ENCODE assay signal across 16 cellular contexts in the genomic region with DNA sequence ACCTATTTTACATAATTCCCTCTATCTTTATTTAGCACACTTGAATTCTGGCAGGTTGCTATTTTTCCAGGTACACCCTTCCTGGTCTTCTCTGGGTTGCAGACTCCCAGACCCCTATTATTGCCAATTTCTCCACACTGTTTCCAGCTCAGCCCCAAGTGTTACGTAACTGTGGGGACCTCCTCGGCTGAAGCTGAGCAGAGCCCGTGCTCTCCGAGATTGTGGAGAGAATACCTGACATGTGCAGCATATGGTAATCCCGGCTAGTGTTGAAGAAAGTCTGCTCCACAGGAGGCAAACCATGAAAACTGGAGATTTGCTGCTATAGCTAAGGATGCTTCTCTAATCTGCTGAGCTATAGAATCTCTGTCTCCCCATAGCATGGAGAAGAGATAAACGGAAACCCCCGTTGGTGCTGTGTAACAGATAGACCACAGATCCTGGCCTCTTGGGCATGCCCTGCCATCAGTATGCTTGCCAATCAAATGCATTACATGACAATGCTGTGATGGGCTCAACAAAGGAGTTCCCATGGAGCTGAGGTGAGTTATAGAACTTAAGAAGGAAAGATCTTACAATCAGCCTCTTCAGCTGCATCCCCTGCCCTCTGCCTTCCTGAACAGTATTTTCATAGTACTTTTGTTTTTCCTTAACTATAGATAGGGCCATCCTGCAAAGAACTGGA.
DNase-seq lines count a peak whose midpoint lies in the region; ATAC-seq, FAIRE-seq and TF ChIP-seq lines count a peak whose summit lies in the region.
"Had no signal": no experiment of that assay in that cellular context is flagged by ENCODE, and none has a peak within 500 bp of the region (broad histone marks: within the 10 kb centered on the region; RNA-seq: fewer than 3 reads in every experiment).

No MANE protein-coding gene starts in this region.

- intact Hi-C loops in left colon (cut with DNase I, micrococcal nuclease), result no loop called here

- H3K4me1 Mint-ChIP-seq in IgD-negative memory B cell (peaks cover 0 to 6% (median 2%) of the 10 kb centered on the region in 3 donors), memory B cell (peaks cover 10% of the 10 kb centered on the region)

- no peak overlapping the region for H3K23ac ChIP-seq in H1 (ENCODE audit: insufficient read length)

- no peaks in the 10 kb centered on the region for H3K23me2 ChIP-seq in H1 (ENCODE audit: low read depth, low read length)

- H2AFZ ChIP-seq in H1 (ENCODE audit: low read length) (no peak overlapping the region), smooth muscle cell (ENCODE audit: low read depth) (no peak overlapping the region)

- peak overlapping the region in 2 of 3 donors; percentile 9 to 83 for H3K27ac Mint-ChIP-seq in IgD-negative memory B cell
- peak overlapping the region; percentile 18 for H3K27ac Mint-ChIP-seq in memory B cell

- H3K79me2 ChIP-seq in H1 (ENCODE audit: control insufficient read depth in 1 of 2, insufficient read depth in 2 of 2, low read length in 2 of 2) (no peaks in the 10 kb centered on the region), smooth muscle cell (ENCODE audit: low read depth) (no peaks in the 10 kb centered on the region)

- POLR2A ChIA-PET in H1 (lab: Charles Lee; ENCODE audit: partially characterized antibody), result no interaction called here

- TF ChIP-seq CTCF in H1 (IDR thresholded peaks at IDR 0.05; ENCODE audit: control extremely low read depth in 1 of 3, insufficient read depth in 1 of 3, low read depth in 1 of 3, low read length in 3 of 3), result no peak
- no peak for TF ChIP-seq CTCF in smooth muscle cell (IDR thresholded peaks at IDR 0.05; ENCODE audit: borderline replicate concordance, insufficient read depth, poor library complexity, severe bottlenecking)

- H3K4me1 ChIP-seq in H1 (replicated peaks in 1 of 4; ENCODE audit: control insufficient read depth in 3 of 4, insufficient read depth in 4 of 4, low read length in 3 of 4), result 0 out of 7 replicates have a peak, but pooled peaks cover 0 to 7% (median 2%) of the 10 kb centered on the region in 4 experiments
- no peaks in the 10 kb centered on the region for H3K4me1 ChIP-seq in smooth muscle cell (ENCODE audit: low read depth)
- H3K4me1 ChIP-seq: A549, HAP-1 had no signal

- peaks cover 0 to 3% (median 0%) of the 10 kb centered on the region in 3 donors for H3K9me3 Mint-ChIP-seq in IgD-negative memory B cell
- no peaks in the 10 kb centered on the region for H3K9me3 Mint-ChIP-seq in memory B cell

- no peak overlapping the region for H2BK15ac ChIP-seq in H1 (ENCODE audit: low read length)

- no peak overlapping the region for H4K8ac ChIP-seq in H1 (ENCODE audit: extremely low read depth, insufficient read depth, low read length)

- no peaks in the 10 kb centered on the region for H3K9me3 ChIP-seq in H1 (ENCODE audit: insufficient read depth in 2 of 2, low read depth in 1 of 2, low read length in 1 of 2)
- H3K9me3 ChIP-seq in smooth muscle cell (replicated peaks; ENCODE audit: low read depth), result no peaks in the 10 kb centered on the region
- H3K9me3 ChIP-seq: A549, BE2C, Caco-2, HAP-1 had no signal

- no peak overlapping the region for H4K5ac ChIP-seq in H1 (ENCODE audit: insufficient read length, low read depth, low read length)

- H4K20me1 ChIP-seq in H1 (replicated peaks in 1 of 2; ENCODE audit: control insufficient read depth in 1 of 2, insufficient read depth in 2 of 2, low read length in 2 of 2) (no peaks in the 10 kb centered on the region), smooth muscle cell (ENCODE audit: low read depth) (no peaks in the 10 kb centered on the region)

- no peak overlapping the region for H4K91ac ChIP-seq in H1 (replicated peaks; ENCODE audit: insufficient read length, low read length)

- H2BK120ac ChIP-seq in H1 (replicated peaks; ENCODE audit: low read depth, low read length), result no peak overlapping the region

- no peak overlapping the region for H3K56ac ChIP-seq in H1 (replicated peaks; ENCODE audit: insufficient read length, low read depth, low read length)

- no peak overlapping the region for H3K14ac ChIP-seq in H1 (ENCODE audit: insufficient read length)

- peak; percentile 58 for DNase-seq in G401 (ENCODE audit: low spot score)
- DNase-seq in H1 (ENCODE audit: low read depth in 1 of 2, low spot score in 2 of 2), result no peak
- no peak for DNase-seq in memory B cell (ENCODE audit: low spot score in 2 of 2)
- no peak for DNase-seq in smooth muscle cell (lab: John Stamatoyannopoulos, UW; ENCODE audit: unreplicated experiment)
- DNase-seq in left colon, result no peak
- DNase-seq: BE2C; Caco-2; CD4-positive, alpha-beta memory T cell; DND-41; GF-D8; GOT3 had no signal

- CTCF ChIA-PET in H1 (lab: Charles Lee; ENCODE audit: partially characterized antibody), result no interaction called here

- H3F3A ChIP-seq in smooth muscle cell (ENCODE audit: low read depth), result no peaks in the 10 kb centered on the region

- no peak overlapping the region for H2BK12ac ChIP-seq in H1 (ENCODE audit: low read depth, low read length)

- FAIRE-seq in H1 (lab: Jason Lieb, UNC), result no peak
- FAIRE-seq: A549 had no signal

- H3K9ac ChIP-seq in H1 (replicated peaks in 1 of 4; ENCODE audit: extremely low read depth in 1 of 4, low read depth in 3 of 4, low read length in 3 of 4) (no peak overlapping the region), smooth muscle cell (ENCODE audit: low read depth) (no peak overlapping the region)

- in situ Hi-C loops in G401 (cut with HindIII; ENCODE audit: low sequenced_read_pairs), result no loop called here

- no peak for ATAC-seq in memory B cell (ENCODE audit: low read depth)
- ATAC-seq in GM21529 (IDR thresholded peaks at IDR 0.05; ENCODE audit: unreplicated experiment), result no peak
- no peak for ATAC-seq in left colon
- ATAC-seq: A549 had no signal

- H3K4me2 ChIP-seq in H1 (ENCODE audit: insufficient read depth in 1 of 2, low read depth in 2 of 2, low read length in 2 of 2), result peak overlapping the region in 1 of 2 experiments; percentile 20; a peak in 1 of 4 replicates
- H3K4me2 ChIP-seq in smooth muscle cell, result no peak overlapping the region
- H3K4me2 ChIP-seq: A549 had no signal

- H2AK5ac ChIP-seq in H1 (ENCODE audit: low read depth, low read length), result no peak overlapping the region

- H2BK5ac ChIP-seq in H1 (ENCODE audit: low read depth, low read length), result no peak overlapping the region

- H3K36me3 ChIP-seq in H1 (ENCODE audit: control insufficient read depth in 2 of 4, insufficient read depth in 4 of 4, low read length in 3 of 4), result no peaks in the 10 kb centered on the region
- no peaks in the 10 kb centered on the region for H3K36me3 ChIP-seq in smooth muscle cell (ENCODE audit: low read depth)
- H3K36me3 ChIP-seq: BE2C, HAP-1 had no signal

- H3K36me3 Mint-ChIP-seq in IgD-negative memory B cell (peaks cover 16% of the 10 kb centered on the region), memory B cell (peaks cover 71% of the 10 kb centered on the region)

- TF ChIP-seq EP300 in H1 (IDR thresholded peaks at IDR 0.05; ENCODE audit: borderline replicate concordance in 1 of 2, low read depth in 2 of 2, low read length in 2 of 2), result no peak

- H3K4me3 Mint-ChIP-seq in IgD-negative memory B cell (no peak overlapping the region), memory B cell (no peak overlapping the region)
- H3K4me3 Mint-ChIP-seq: CD4-positive, alpha-beta memory T cell had no signal

- 98% methylated on average over 7 of the region's 7 CpGs; no CpG with 5 or more reads in 1 of the 2 experiments for WGBS in H1 (ENCODE audit: extremely low coverage in 1 of 2, insufficient coverage in 1 of 2, insufficient read length in 1 of 2, insufficient replicate concordance in 2 of 2, low coverage in 1 of 2, low lambda C conversion rate in 2 of 2, missing lambda C conversion rate in 1 of 2), 2 experiments
- WGBS in smooth muscle cell (ENCODE audit: low lambda C conversion rate), result 94% methylated on average over 7 of the region's 7 CpGs

- no peak for TF ChIP-seq RAD21 in H1 (IDR thresholded peaks at IDR 0.05 in 1 of 2, conservative IDR thresholded peaks at IDR 0.05 in 1 of 2; ENCODE audit: low read depth in 2 of 2, low read length in 2 of 2)

- H3K4me3 ChIP-seq in H1 (ENCODE audit: extremely low read depth in 1 of 4, insufficient read depth in 2 of 4, low read depth in 3 of 4, low read length in 4 of 4), result no peak overlapping the region
- no peak overlapping the region for H3K4me3 ChIP-seq in smooth muscle cell
- H3K4me3 ChIP-seq: A549, HAP-1 had no signal

- no peak overlapping the region for H3K4ac ChIP-seq in H1 (replicated peaks; ENCODE audit: insufficient read length, low read depth, low read length)

- no peak overlapping the region for H3K18ac ChIP-seq in H1 (ENCODE audit: extremely low read depth, low read length)

- H3K27me3 ChIP-seq in H1 (replicated peaks in 1 of 4; ENCODE audit: control insufficient read depth in 3 of 4, extremely low read depth in 1 of 4, insufficient read depth in 3 of 4, low read length in 3 of 4) (no peaks in the 10 kb centered on the region), smooth muscle cell (ENCODE audit: low read depth) (no peaks in the 10 kb centered on the region)
- H3K27me3 ChIP-seq: BE2C had no signal

- no peak for TF ChIP-seq POLR2A in H1 (IDR thresholded peaks at IDR 0.05; ENCODE audit: control extremely low read depth in 1 of 2, low read depth in 2 of 2, low read length in 2 of 2)

- H3K27ac ChIP-seq in H1 (ENCODE audit: low read depth, low read length) (no peak overlapping the region), smooth muscle cell (ENCODE audit: low read depth) (no peak overlapping the region)
- H3K27ac ChIP-seq: A549, C4-2B had no signal

- no peaks in the 10 kb centered on the region for H3K79me1 ChIP-seq in H1 (ENCODE audit: low read depth, low read length)

- H2BK20ac ChIP-seq in H1 (ENCODE audit: low read length), result no peak overlapping the region

- H3K27me3 Mint-ChIP-seq in IgD-negative memory B cell, result no peaks in the 10 kb centered on the region
- H3K27me3 Mint-ChIP-seq in memory B cell, result no peaks in the 10 kb centered on the region
- H3K27me3 Mint-ChIP-seq: CD4-positive, alpha-beta memory T cell had no signal

TF ChIP-seq in H1, 55 proteins besides CTCF, POLR2A, EP300 and RAD21:
- TF ChIP-seq CEBPB (IDR thresholded peaks at IDR 0.05; ENCODE audit: low read depth, low read length), result peak; percentile 42; the same call in 1 of the 2 replicates
- TF ChIP-seq CHD2 (IDR thresholded peaks at IDR 0.05; ENCODE audit: low read length), result no peak
